ENCODE assay signal across 19 cellular contexts in the genomic region with DNA sequence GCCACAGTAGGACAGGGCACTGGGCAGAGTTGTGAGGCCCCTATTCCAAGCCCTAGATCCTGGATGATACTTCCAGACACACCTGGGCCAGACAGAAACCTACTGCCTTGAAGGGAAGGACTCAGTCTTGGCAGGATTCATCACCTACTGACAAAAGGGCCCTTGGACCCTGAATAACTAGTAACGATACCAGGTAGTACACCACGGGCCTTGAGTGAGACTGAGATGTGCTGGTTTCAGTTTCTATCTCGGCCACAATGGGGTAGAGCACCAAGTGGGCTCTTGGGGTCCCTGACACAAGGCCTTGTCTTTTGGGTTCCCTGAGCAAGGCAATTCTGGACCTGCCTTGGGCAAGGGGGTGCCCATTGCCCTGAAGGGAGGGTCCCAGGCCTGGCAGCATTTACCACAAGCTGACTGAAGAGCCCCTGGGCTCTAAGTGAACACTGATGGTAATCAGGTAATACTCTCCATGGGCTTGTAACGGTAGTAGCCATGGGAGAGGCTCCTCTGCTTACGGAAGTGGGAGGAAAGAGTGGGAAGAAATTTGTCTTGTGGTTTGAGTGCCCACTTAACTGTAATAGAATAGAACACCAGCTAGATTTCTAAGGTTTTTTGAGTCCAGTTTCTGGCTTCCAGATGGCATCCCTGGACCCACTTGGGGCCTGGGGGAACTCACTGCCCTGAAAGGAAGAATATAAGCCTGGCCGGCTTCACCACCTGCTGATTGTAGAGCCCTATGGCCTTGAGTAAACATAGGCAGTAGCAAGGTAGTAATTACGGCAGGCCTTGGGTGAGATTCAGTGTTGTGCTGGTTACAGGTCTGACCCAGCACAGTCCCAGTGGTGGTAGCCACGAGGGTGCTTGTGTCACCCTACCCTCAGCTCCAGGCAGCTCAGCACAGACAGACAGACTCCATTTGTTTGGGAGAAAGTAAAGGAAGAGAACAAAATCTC. TPM values are rescaled to one million over a fixed set of nuclear protein-coding genes. Genes with fewer than 3 reads are reported as not detected.
A peak's percentile ranks its signal among the peaks of the same experiment; 100 is the strongest.
DNase-seq lines count a peak whose midpoint lies in the region; ATAC-seq and TF ChIP-seq lines count a peak whose summit lies in the region.
"Had no signal": no experiment of that assay in that cellular context is flagged by ENCODE, and none has a peak within 500 bp of the region (broad histone marks: within the 10 kb centered on the region; RNA-seq: fewer than 3 reads in every experiment).

No MANE protein-coding gene starts in this region.

- peaks cover 0 to 4% of the 10 kb centered on the region in 2 donors for H3K27me3 ChIP-seq in left lung
- H3K27me3 ChIP-seq: SJCRH30 had no signal

- no peak overlapping the region for H3K4me3 ChIP-seq in left lung
- H3K4me3 ChIP-seq: MG63, SJCRH30 had no signal

- H3K9me3 ChIP-seq in left lung, result peaks cover 0 to 3% of the 10 kb centered on the region in 2 donors
- H3K9me3 ChIP-seq: MG63, SJCRH30 had no signal

- no peaks in the 10 kb centered on the region for H3K4me1 ChIP-seq in left lung
- H3K4me1 ChIP-seq: SJCRH30 had no signal

- H3K27ac ChIP-seq in left lung, result no peak overlapping the region
- H3K27ac ChIP-seq: brain microvascular endothelial cell, SJCRH30 had no signal

- ATAC-seq in left lung, result peak; percentile 19
- ATAC-seq: natural killer cell treated with Interleukin-12 subunit alpha and Interleukin-12 subunit beta and Interleukin-15 and Interleukin-18, amount 100 ng/mL, for 72 hours; stimulated activated memory B cell treated with anti-CD40 and anti-IgM and Interleukin-4, amounts not matched to agents 10 μg/mL and 1 μg/mL and 100 μg/mL, for 72 hours had no signal

- H3K36me3 ChIP-seq in left lung, result no peaks in the 10 kb centered on the region
- H3K36me3 ChIP-seq: brain microvascular endothelial cell, MG63, SJCRH30 had no signal

- TF ChIP-seq CTCF in left lung (IDR thresholded peaks at IDR 0.05), result no peak

- intact Hi-C loops in left lung (cut with DNase I), result no loop called here

- DNase-seq in DMS153 treated with DMSO at 0.1 percent for 48 hours (lab: John Stamatoyannopoulos, UW; ENCODE audit: unreplicated experiment) (peak; percentile 11), NCI-H1105 (lab: John Stamatoyannopoulos, UW) (peak; percentile 53), NCI-H748 treated with DMSO at 0.1 percent for 48 hours (lab: John Stamatoyannopoulos, UW) (peak; percentile 21), left lung (no peak), KG1 (lab: John Stamatoyannopoulos, UW) (no peak)
- no peak for DNase-seq in central memory CD4-positive, alpha-beta T cell
- DNase-seq in activated effector memory CD4-positive, alpha-beta T cell treated with anti-CD3 and anti-CD28 coated beads, Interleukin-2, amount 50 U/mL, for 16 hours, result no peak
- DNase-seq: activated CD4-positive, alpha-beta T cell treated with anti-CD3 and anti-CD28 coated beads, Interleukin-2, amount 10 ng/mL, durations not matched to agents 24 days and 14 days; activated gamma-delta T cell; brain microvascular endothelial cell; CD4-positive, alpha-beta memory T cell; HFFc6; MG63; NCI-H2107; SJCRH30; stimulated activated CD4-positive, alpha-beta T cell treated with anti-CD3 and anti-CD28 coated beads, Interleukin-1b, Interleukin-23, amount 100 ng/mL, for 48 hours; T-helper 1 cell had no signal

RNA-seq across cellular contexts. Expression of gene WDR4, which starts 58.5 kb away (rescaled TPM):
- total RNA-seq in left lung, result 10 to 100 TPM; 14.6 to 30.7 TPM

Comparison
In these comparisons a context has a peak if more than half of its experiments do, and no peak if none do; other contexts are left out.
1. DNase-seq: peak in DMS153 treated with DMSO at 0.1 percent for 48 hours (single experiment), NCI-H1105 (single experiment) and NCI-H748 treated with DMSO at 0.1 percent for 48 hours (single experiment); none in left lung (0 of 2), central memory CD4-positive, alpha-beta T cell (single experiment), KG1 (single experiment) and activated effector memory CD4-positive, alpha-beta T cell treated with anti-CD3 and anti-CD28 coated beads, Interleukin-2, amount 50 U/mL, for 16 hours (single experiment).